14 cellular contexts compared by ENCODE assay signal in genomic region chr12:49515266-49515665, GRCh38. TPM values are rescaled to one million over a fixed set of nuclear protein-coding genes. Genes with fewer than 3 reads are reported as not detected.
DNase-seq lines count a peak whose midpoint lies in the region; ATAC-seq and TF ChIP-seq lines count a peak whose summit lies in the region.
"Had no signal": no experiment of that assay in that cellular context is flagged by ENCODE, and none has a peak within 500 bp of the region (broad histone marks: within the 10 kb centered on the region; RNA-seq: fewer than 3 reads in every experiment).

No MANE protein-coding gene starts in this region.

- 20% methylated on average over 5 of the region's 5 CpGs for WGBS in SK-N-SH (ENCODE audit: low lambda C conversion rate)

- no peak overlapping the region for H3K27ac Mint-ChIP-seq in stimulated activated naive B cell treated with anti-CD40 and anti-IgM and Interleukin-4, amounts not matched to agents 10 μg/mL and 1 μg/mL and 100 μg/mL, for 72 hours
- H3K27ac Mint-ChIP-seq: activated naive CD4-positive, alpha-beta T cell treated with anti-CD3 and anti-CD28 coated beads, Interleukin-2, amount 10 ng/mL, durations not matched to agents 7 days and 5 days; GM23338; naive B cell had no signal

- ATAC-seq in stimulated activated naive B cell treated with anti-CD40 and anti-IgM and Interleukin-4, amounts not matched to agents 10 μg/mL and 1 μg/mL and 100 μg/mL, for 72 hours (replicated peaks), result peak; percentile 55
- ATAC-seq: GM23338 had no signal

- H3K9me3 Mint-ChIP-seq in stimulated activated naive B cell treated with anti-CD40 and anti-IgM and Interleukin-4, amounts not matched to agents 10 μg/mL and 1 μg/mL and 100 μg/mL, for 72 hours, result no peaks in the 10 kb centered on the region
- H3K9me3 Mint-ChIP-seq: activated naive CD4-positive, alpha-beta T cell treated with anti-CD3 and anti-CD28 coated beads, Interleukin-2, amount 10 ng/mL, durations not matched to agents 7 days and 5 days; GM23338; naive B cell had no signal

- no peaks in the 10 kb centered on the region for H4K20me1 ChIP-seq in SK-N-SH (ENCODE audit: insufficient read depth)

- H3K4me3 ChIP-seq in SK-N-SH (ENCODE audit: low read depth in 2 of 2, low read length in 1 of 2), result no peak overlapping the region
- H3K4me3 ChIP-seq: GM23338 had no signal

- no peak overlapping the region for H2AFZ ChIP-seq in SK-N-SH (ENCODE audit: low read depth)
- H2AFZ ChIP-seq: GM23338 had no signal

- no peaks in the 10 kb centered on the region for H3K9me3 ChIP-seq in SK-N-SH

- peak overlapping the region; percentile 33; the same call in 1 of the 2 replicates for H3K9ac ChIP-seq in SK-N-SH

- TF ChIP-seq CTCF in SK-N-SH (IDR thresholded peaks at IDR 0.05), result no peak

- H3K36me3 Mint-ChIP-seq in stimulated activated naive B cell treated with anti-CD40 and anti-IgM and Interleukin-4, amounts not matched to agents 10 μg/mL and 1 μg/mL and 100 μg/mL, for 72 hours, result peaks cover 2% of the 10 kb centered on the region in 2 donors
- H3K36me3 Mint-ChIP-seq: naive B cell had no signal

- no peaks in the 10 kb centered on the region for H3K27me3 ChIP-seq in SK-N-SH (ENCODE audit: insufficient read depth)

- peaks cover 43% of the 10 kb centered on the region for H3F3A ChIP-seq in SK-N-SH (replicated peaks; ENCODE audit: insufficient read depth)

- peaks cover 9 to 13% of the 10 kb centered on the region in 2 donors for H3K4me1 Mint-ChIP-seq in stimulated activated naive B cell treated with anti-CD40 and anti-IgM and Interleukin-4, amounts not matched to agents 10 μg/mL and 1 μg/mL and 100 μg/mL, for 72 hours
- H3K4me1 Mint-ChIP-seq: activated naive CD4-positive, alpha-beta T cell treated with anti-CD3 and anti-CD28 coated beads, Interleukin-2, amount 10 ng/mL, durations not matched to agents 7 days and 5 days; GM23338; naive B cell had no signal

- H3K27me3 Mint-ChIP-seq in stimulated activated naive B cell treated with anti-CD40 and anti-IgM and Interleukin-4, amounts not matched to agents 10 μg/mL and 1 μg/mL and 100 μg/mL, for 72 hours, result no peaks in the 10 kb centered on the region
- H3K27me3 Mint-ChIP-seq: activated naive CD4-positive, alpha-beta T cell treated with anti-CD3 and anti-CD28 coated beads, Interleukin-2, amount 10 ng/mL, durations not matched to agents 7 days and 5 days; naive B cell had no signal

- CTCF ChIA-PET in SK-N-SH (lab: Yijun Ruan, JAX), result interaction anchor here (1.0 to 26.5 kb wide), 13 partner anchors 11 to 230 kb away, joined by 3 to 617 read pairs (median 17); partner anchors contain the start of genes DNAJC22 and SPATS2

- POLR2A ChIA-PET in SK-N-SH (lab: Yijun Ruan, JAX), result no interaction called here

- no peaks in the 10 kb centered on the region for H3K9me2 ChIP-seq in SK-N-SH

- peaks cover 3 to 41% of the 10 kb centered on the region in 2 experiments; a peak in 3 of 4 replicates for H3K4me1 ChIP-seq in SK-N-SH (ENCODE audit: control insufficient read depth in 1 of 2, insufficient read depth in 2 of 2, low read depth in 1 of 2, low read length in 1 of 2)

- peak; percentile 57 for DNase-seq in DMS53 (lab: John Stamatoyannopoulos, UW)
- no peak for DNase-seq in DMS53 treated with DMSO at 0.1 percent for 48 hours (lab: John Stamatoyannopoulos, UW; ENCODE audit: unreplicated experiment)
- DNase-seq in SK-N-SH, result no peak
- peak; percentile 71 for DNase-seq in fibroblast of peridontal ligament (ENCODE audit: extremely low read depth)
- DNase-seq in stimulated activated naive B cell treated with anti-CD40 and anti-IgM and Interleukin-4, amounts not matched to agents 10 μg/mL and 1 μg/mL and 100 μg/mL, for 72 hours, result no peak
- DNase-seq in SK-N-DZ (ENCODE audit: low spot score), result no peak
- no peak for DNase-seq in stimulated activated CD4-positive, alpha-beta T cell treated with anti-CD3 and anti-CD28 coated beads, Interleukin-2, amount 100 ng/mL, for 48 hours
- DNase-seq in activated effector memory CD4-positive, alpha-beta T cell treated with Interleukin-2 at 50 U/mL for 16 hours, result no peak
- DNase-seq: activated CD4-positive, alpha-beta T cell treated with anti-CD3 and anti-CD28 coated beads for 48 hours; activated naive CD4-positive, alpha-beta T cell treated with anti-CD3 and anti-CD28 coated beads, Interleukin-2, amount 10 ng/mL, durations not matched to agents 7 days and 5 days; naive B cell; NCI-H69 had no signal

- peak overlapping the region; percentile 43 to 67; a peak in 3 of 4 replicates for H3K27ac ChIP-seq in SK-N-SH (ENCODE audit: low read depth in 2 of 2, low read length in 1 of 2)
- H3K27ac ChIP-seq: 22Rv1 had no signal

- H3K4me3 Mint-ChIP-seq in stimulated activated naive B cell treated with anti-CD40 and anti-IgM and Interleukin-4, amounts not matched to agents 10 μg/mL and 1 μg/mL and 100 μg/mL, for 72 hours, result no peak overlapping the region
- H3K4me3 Mint-ChIP-seq: activated naive CD4-positive, alpha-beta T cell treated with anti-CD3 and anti-CD28 coated beads, Interleukin-2, amount 10 ng/mL, durations not matched to agents 7 days and 5 days; GM23338; naive B cell had no signal

- H3K4me2 ChIP-seq in SK-N-SH, result peak overlapping the region; percentile 59
- H3K4me2 ChIP-seq: GM23338 had no signal

- peaks cover 28% of the 10 kb centered on the region for H3K79me2 ChIP-seq in SK-N-SH (ENCODE audit: insufficient read depth)

- TF ChIP-seq RAD21 in SK-N-SH (IDR thresholded peaks at IDR 0.05; ENCODE audit: low read length), result no peak

- peaks cover 38 to 53% of the 10 kb centered on the region in 2 experiments for H3K36me3 ChIP-seq in SK-N-SH (replicated peaks in 1 of 2; ENCODE audit: control insufficient read depth in 1 of 2, insufficient read depth in 2 of 2, low read length in 1 of 2)

- TF ChIP-seq EP300 in SK-N-SH (IDR thresholded peaks at IDR 0.05; ENCODE audit: borderline replicate concordance in 1 of 2, low read depth in 1 of 2, low read length in 1 of 2), result peak in 1 of 2 experiments; percentile 29; a peak in 1 of 4 replicates

TF ChIP-seq in SK-N-SH, 30 proteins besides CTCF, POLR2A, EP300 and RAD21:
- peak; percentile 74; the same call in 1 of the 2 replicates for TF ChIP-seq MEF2A (IDR thresholded peaks at IDR 0.05; ENCODE audit: borderline replicate concordance, low read depth)
- TF ChIP-seq TAF1 (IDR thresholded peaks at IDR 0.05; ENCODE audit: borderline replicate concordance, low read depth, low read length), result no peak
- TF ChIP-seq FOSL2 (IDR thresholded peaks at IDR 0.05; ENCODE audit: borderline replicate concordance, low read depth), result peak; percentile 92
- no peak for TF ChIP-seq POLR2AphosphoS5 (IDR thresholded peaks at IDR 0.05; ENCODE audit: low read depth, low read length)
- TF ChIP-seq NFIC (IDR thresholded peaks at IDR 0.05; ENCODE audit: borderline replicate concordance), result peak; percentile 60
- peak; percentile 65 for TF ChIP-seq TCF12 (IDR thresholded peaks at IDR 0.05)
- no peak for TF ChIP-seq ZBTB33 (IDR thresholded peaks at IDR 0.05; ENCODE audit: borderline replicate concordance, low read depth)
- peak; percentile 42 for TF ChIP-seq PBX3 (IDR thresholded peaks at IDR 0.05)
- TF ChIP-seq FOXM1 (IDR thresholded peaks at IDR 0.05; ENCODE audit: low read depth), result no peak
- TF ChIP-seq JUND (IDR thresholded peaks at IDR 0.05), result peak; percentile 79

RNA-seq across cellular contexts. Expression of gene KCNH3, which starts 23.6 kb away (rescaled TPM):
- 3.2 and 3.7 TPM in 2 replicates for polyA plus RNA-seq in SK-N-SH (2012; rRNA removed)
- 1.0 and 1.8 TPM in 2 replicates for polyA plus RNA-seq in SK-N-SH (2012; cell fraction: cytosol; rRNA removed)
- polyA plus RNA-seq in SK-N-SH (2012; cell fraction: nucleus; rRNA removed), result 14.3 and 17.0 TPM in 2 replicates
- 7.2 and 8.5 TPM in 2 replicates for polyA plus RNA-seq in SK-N-DZ (2014; cell fraction: cytosol; rRNA removed)
- polyA plus RNA-seq in SK-N-DZ (2014; cell fraction: nucleus; rRNA removed), result 15.3 and 21.5 TPM in 2 replicates

RNA-seq across cellular contexts. Expression of gene MCRS1, which starts 52.7 kb away (rescaled TPM):
- polyA plus RNA-seq in SK-N-SH (2012; rRNA removed), result 103 and 107 TPM in 2 replicates
- 50.0 and 75.2 TPM in 2 replicates for polyA plus RNA-seq in SK-N-SH (2012; cell fraction: cytosol; rRNA removed)
- 200 and 202 TPM in 2 replicates for polyA plus RNA-seq in SK-N-SH (2012; cell fraction: nucleus; rRNA removed)
- 128 and 140 TPM in 2 replicates for polyA plus RNA-seq in SK-N-DZ (2014; cell fraction: cytosol; rRNA removed)
- 202 and 227 TPM in 2 replicates for polyA plus RNA-seq in SK-N-DZ (2014; cell fraction: nucleus; rRNA removed)

Comparison
In these comparisons a context has a peak if more than half of its experiments do, and no peak if none do; other contexts are left out.
1. DNase-seq: peak in DMS53 (single experiment) and fibroblast of peridontal ligament (single experiment); none in DMS53 treated with DMSO at 0.1 percent for 48 hours (single experiment), SK-N-SH (single experiment), stimulated activated naive B cell treated with anti-CD40 and anti-IgM and Interleukin-4, amounts not matched to agents 10 μg/mL and 1 μg/mL and 100 μg/mL, for 72 hours (single experiment), SK-N-DZ (single experiment), stimulated activated CD4-positive, alpha-beta T cell treated with anti-CD3 and anti-CD28 coated beads, Interleukin-2, amount 100 ng/mL, for 48 hours (0 of 2) and activated effector memory CD4-positive, alpha-beta T cell treated with Interleukin-2 at 50 U/mL for 16 hours (single experiment).